In genomic region chr15:89206908-89207331, GRCh38 we compare ENCODE assay signal across 1 cellular context.
A peak's percentile ranks its signal among the peaks of the same experiment; 100 is the strongest.
TF ChIP-seq lines count a peak whose summit lies in the region.

No MANE protein-coding gene starts in this region.

TF ChIP-seq in HepG2, 621 proteins besides CTCF, POLR2A, EP300 and RAD21 (continued from another document and continues in another):
- TF ChIP-seq HMGXB4 (CRISPR knock-in tag; IDR thresholded peaks at IDR 0.05; ENCODE audit: borderline replicate concordance in 1 of 2, low read depth in 1 of 2) (peak; percentile 69), FOXA3 (CRISPR knock-in tag; IDR thresholded peaks at IDR 0.05) (0 out of 2 replicates have a peak, but pooled peaks have one; percentile 29), ZNF891 (CRISPR knock-in tag; IDR thresholded peaks at IDR 0.05) (0 out of 2 replicates have a peak, but pooled peaks have one; percentile 24), YY1 (IDR thresholded peaks at IDR 0.05; ENCODE audit: insufficient read depth, insufficient replicate concordance, low read depth, low read length) (peak; percentile 42), PLRG1 (conservative IDR thresholded peaks at IDR 0.05) (no peak), THRA (CRISPR knock-in tag; IDR thresholded peaks at IDR 0.05; ENCODE audit: borderline replicate concordance) (peak; percentile 38; the same call in 1 of the 2 replicates), ZNF251 (CRISPR knock-in tag; IDR thresholded peaks at IDR 0.05) (no peak), TFDP1 (CRISPR knock-in tag; IDR thresholded peaks at IDR 0.05; ENCODE audit: borderline replicate concordance) (peak; percentile 33; the same call in 1 of the 2 replicates), KDM3A (CRISPR knock-in tag; IDR thresholded peaks at IDR 0.05; ENCODE audit: low read depth) (0 out of 2 replicates have a peak, but pooled peaks have one; percentile 66), SAP130 (CRISPR knock-in tag; IDR thresholded peaks at IDR 0.05; ENCODE audit: low read depth) (peak; percentile 31; the same call in 1 of the 2 replicates), ZNF331 (CRISPR knock-in tag; IDR thresholded peaks at IDR 0.05) (0 out of 2 replicates have a peak, but pooled peaks have one; percentile 49), ZBTB2 (CRISPR knock-in tag; IDR thresholded peaks at IDR 0.05; ENCODE audit: low read depth) (no peak), ARID5B (CRISPR knock-in tag; IDR thresholded peaks at IDR 0.05) (0 out of 2 replicates have a peak, but pooled peaks have one; percentile 23), ELF1 (CRISPR knock-in tag; IDR thresholded peaks at IDR 0.05) (0 out of 2 replicates have a peak, but pooled peaks have one; percentile 23), KDM2A (CRISPR knock-in tag; IDR thresholded peaks at IDR 0.05; ENCODE audit: borderline replicate concordance, low read depth) (peak; percentile 63; the same call in 1 of the 2 replicates), SALL1 (CRISPR knock-in tag; IDR thresholded peaks at IDR 0.05) (peak; percentile 46; the same call in 1 of the 2 replicates), RBM39 (IDR thresholded peaks at IDR 0.05; ENCODE audit: low read depth, low read length, poor library complexity, severe bottlenecking) (peak; percentile 40), KDM1A (CRISPR knock-in tag; IDR thresholded peaks at IDR 0.05) (no peak), HNRNPL (IDR thresholded peaks at IDR 0.05; ENCODE audit: low read depth, low read length) (peak; percentile 74; the same call in 1 of the 2 replicates), GABPB1 (CRISPR knock-in tag; IDR thresholded peaks at IDR 0.05) (peak; percentile 35; the same call in 1 of the 2 replicates), ZNF501 (CRISPR knock-in tag; IDR thresholded peaks at IDR 0.05) (peak; percentile 71), ZSCAN9 (CRISPR knock-in tag; IDR thresholded peaks at IDR 0.05; ENCODE audit: borderline replicate concordance) (0 out of 2 replicates have a peak, but pooled peaks have one; percentile 44), NCOA1 (CRISPR knock-in tag; IDR thresholded peaks at IDR 0.05) (no peak), KLF16 (CRISPR knock-in tag; IDR thresholded peaks at IDR 0.05) (0 out of 4 replicates have a peak, but pooled peaks of 1 of the 2 experiments have one; percentile 40), KLF12 (CRISPR knock-in tag; IDR thresholded peaks at IDR 0.05; ENCODE audit: borderline replicate concordance) (no peak), KDM4B (CRISPR knock-in tag; IDR thresholded peaks at IDR 0.05) (no peak), HOXA9 (CRISPR knock-in tag; IDR thresholded peaks at IDR 0.05; ENCODE audit: borderline replicate concordance) (no peak), TEAD3 (CRISPR knock-in tag; optimal IDR thresholded peaks at IDR 0.05; ENCODE audit: borderline replicate concordance) (peak; percentile 16), IRX3 (CRISPR knock-in tag; IDR thresholded peaks at IDR 0.05; ENCODE audit: borderline replicate concordance, low read depth) (no peak), ELF3 (CRISPR knock-in tag; IDR thresholded peaks at IDR 0.05) (0 out of 2 replicates have a peak, but pooled peaks have one; percentile 20), GATAD2A (CRISPR knock-in tag; IDR thresholded peaks at IDR 0.05) (0 out of 2 replicates have a peak, but pooled peaks have one; percentile 28), SAFB2 (CRISPR knock-in tag; IDR thresholded peaks at IDR 0.05; ENCODE audit: borderline replicate concordance, low read depth) (no peak), MEIS1 (CRISPR knock-in tag; IDR thresholded peaks at IDR 0.05; ENCODE audit: borderline replicate concordance) (no peak), ZNF552 (CRISPR knock-in tag; IDR thresholded peaks at IDR 0.05; ENCODE audit: borderline replicate concordance) (no peak), TSC22D2 (CRISPR knock-in tag; IDR thresholded peaks at IDR 0.05; ENCODE audit: borderline replicate concordance) (0 out of 2 replicates have a peak, but pooled peaks have one; percentile 42), ZC3H13 (CRISPR knock-in tag; IDR thresholded peaks at IDR 0.05) (no peak), ZNF124 (CRISPR knock-in tag; IDR thresholded peaks at IDR 0.05) (0 out of 2 replicates have a peak, but pooled peaks have one; percentile 39), GFI1 (CRISPR knock-in tag; IDR thresholded peaks at IDR 0.05; ENCODE audit: borderline replicate concordance) (no peak), ZNF20 (CRISPR knock-in tag; IDR thresholded peaks at IDR 0.05) (no peak), ZNF556 (CRISPR knock-in tag; IDR thresholded peaks at IDR 0.05; ENCODE audit: borderline replicate concordance) (0 out of 2 replicates have a peak, but pooled peaks have one; percentile 36), ZNF850 (CRISPR knock-in tag; conservative IDR thresholded peaks at IDR 0.05) (no peak), ZNF367 (CRISPR knock-in tag; IDR thresholded peaks at IDR 0.05; ENCODE audit: borderline replicate concordance) (no peak), STAG1 (CRISPR knock-in tag; IDR thresholded peaks at IDR 0.05) (peak; percentile 88), KLF9 (CRISPR knock-in tag; IDR thresholded peaks at IDR 0.05; ENCODE audit: low read depth) (0 out of 2 replicates have a peak, but pooled peaks have one; percentile 30), ETV5 (CRISPR knock-in tag; IDR thresholded peaks at IDR 0.05; ENCODE audit: borderline replicate concordance) (0 out of 2 replicates have a peak, but pooled peaks have one; percentile 12)
- TF ChIP-seq, protein P1, sequence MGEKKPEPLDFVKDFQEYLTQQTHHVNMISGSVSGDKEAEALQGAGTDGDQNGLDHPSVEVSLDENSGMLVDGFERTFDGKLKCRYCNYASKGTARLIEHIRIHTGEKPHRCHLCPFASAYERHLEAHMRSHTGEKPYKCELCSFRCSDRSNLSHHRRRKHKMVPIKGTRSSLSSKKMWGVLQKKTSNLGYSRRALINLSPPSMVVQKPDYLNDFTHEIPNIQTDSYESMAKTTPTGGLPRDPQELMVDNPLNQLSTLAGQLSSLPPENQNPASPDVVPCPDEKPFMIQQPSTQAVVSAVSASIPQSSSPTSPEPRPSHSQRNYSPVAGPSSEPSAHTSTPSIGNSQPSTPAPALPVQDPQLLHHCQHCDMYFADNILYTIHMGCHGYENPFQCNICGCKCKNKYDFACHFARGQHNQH (CRISPR knock-in tag; IDR thresholded peaks at IDR 0.05), result peak; percentile 39; the same call in 1 of the 2 replicates
- TF ChIP-seq, protein P2, sequence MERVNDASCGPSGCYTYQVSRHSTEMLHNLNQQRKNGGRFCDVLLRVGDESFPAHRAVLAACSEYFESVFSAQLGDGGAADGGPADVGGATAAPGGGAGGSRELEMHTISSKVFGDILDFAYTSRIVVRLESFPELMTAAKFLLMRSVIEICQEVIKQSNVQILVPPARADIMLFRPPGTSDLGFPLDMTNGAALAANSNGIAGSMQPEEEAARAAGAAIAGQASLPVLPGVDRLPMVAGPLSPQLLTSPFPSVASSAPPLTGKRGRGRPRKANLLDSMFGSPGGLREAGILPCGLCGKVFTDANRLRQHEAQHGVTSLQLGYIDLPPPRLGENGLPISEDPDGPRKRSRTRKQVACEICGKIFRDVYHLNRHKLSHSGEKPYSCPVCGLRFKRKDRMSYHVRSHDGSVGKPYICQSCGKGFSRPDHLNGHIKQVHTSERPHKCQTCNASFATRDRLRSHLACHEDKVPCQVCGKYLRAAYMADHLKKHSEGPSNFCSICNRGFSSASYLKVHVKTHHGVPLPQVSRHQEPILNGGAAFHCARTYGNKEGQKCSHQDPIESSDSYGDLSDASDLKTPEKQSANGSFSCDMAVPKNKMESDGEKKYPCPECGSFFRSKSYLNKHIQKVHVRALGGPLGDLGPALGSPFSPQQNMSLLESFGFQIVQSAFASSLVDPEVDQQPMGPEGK (CRISPR knock-in tag; IDR thresholded peaks at IDR 0.05), result 0 out of 2 replicates have a peak, but pooled peaks have one; percentile 34
- TF ChIP-seq, protein P3, sequence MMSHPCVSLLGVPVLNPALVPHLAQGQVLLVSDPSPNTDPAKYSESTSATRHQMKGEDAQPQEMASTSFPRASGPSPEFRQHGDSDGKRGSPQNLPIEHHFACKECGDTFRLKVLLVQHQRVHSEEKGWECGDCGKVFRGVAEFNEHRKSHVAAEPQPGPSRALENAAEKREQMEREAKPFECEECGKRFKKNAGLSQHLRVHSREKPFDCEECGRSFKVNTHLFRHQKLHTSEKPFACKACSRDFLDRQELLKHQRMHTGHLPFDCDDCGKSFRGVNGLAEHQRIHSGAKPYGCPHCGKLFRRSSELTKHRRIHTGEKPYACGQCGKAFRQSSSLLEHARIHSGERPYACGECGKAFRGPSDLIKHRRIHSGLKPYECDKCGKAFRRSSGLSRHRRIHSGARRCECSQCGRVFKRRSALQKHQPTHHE (CRISPR knock-in tag; IDR thresholded peaks at IDR 0.05; ENCODE audit: borderline replicate concordance), result no peak
